8 cellular contexts compared by ENCODE assay signal in genomic region chr6:37242429-37243052, GRCh38. TPM values are rescaled to one million over a fixed set of nuclear protein-coding genes. Genes with fewer than 3 reads are reported as not detected.
DNase-seq lines count a peak whose midpoint lies in the region; ATAC-seq, FAIRE-seq and TF ChIP-seq lines count a peak whose summit lies in the region.
"Had no signal": no experiment of that assay in that cellular context is flagged by ENCODE, and none has a peak within 500 bp of the region (broad histone marks: within the 10 kb centered on the region; RNA-seq: fewer than 3 reads in every experiment).

No MANE protein-coding gene starts in this region.

- TF ChIP-seq CTCF in HEK293 (tag by site-specific recombination; IDR thresholded peaks at IDR 0.05): no peak
- TF ChIP-seq CTCF in left ventricle myocardium inferior (IDR thresholded peaks at IDR 0.05; ENCODE audit: borderline replicate concordance): no peak

- H3K4me3 ChIP-seq in HEK293 (ENCODE audit: low read depth, low read length) (peak overlapping the region; percentile 3), left ventricle myocardium inferior (no peak overlapping the region), stomach smooth muscle (ENCODE audit: low read length in 2 of 2) (no peak overlapping the region), small intestine (ENCODE audit: low read depth in 1 of 2, low read length in 2 of 2) (no peak overlapping the region)

- no peak for FAIRE-seq in small intestine (lab: Jason Lieb, UNC)

- WGBS in small intestine, 3 donors: 81 to 100% (median 96%) methylated on average over 1 of the region's 1 CpG

- DNase-seq in SW480 (ENCODE audit: low spot score): peak; percentile 74
- no peak for DNase-seq in left ventricle myocardium inferior
- DNase-seq in DMS153 treated with DMSO at 0.1 percent for 48 hours (lab: John Stamatoyannopoulos, UW; ENCODE audit: unreplicated experiment): no peak
- no peak for DNase-seq in small intestine

- POLR2A ChIA-PET in HEK293 (lab: Yijun Ruan, JAX): interaction anchor here (1.0 to 2.7 kb wide), 4 partner anchors 10 to 71 kb away, joined by 3 to 20 read pairs (median 6); partner anchors contain the start of genes TBC1D22B and TMEM217

- CTCF ChIA-PET in HEK293 (lab: Yijun Ruan, JAX): interaction anchor here (0.6 to 3.6 kb wide), 8 partner anchors 15 to 220 kb away, joined by 3 to 11 read pairs (median 4); partner anchors contain the start of genes TBC1D22B and TMEM217

- H3K9me3 ChIP-seq in HEK293 (ENCODE audit: control insufficient read depth, insufficient read depth, low read depth, low read length) (no peaks in the 10 kb centered on the region), left ventricle myocardium inferior (replicated peaks) (no peaks in the 10 kb centered on the region), stomach smooth muscle (ENCODE audit: control insufficient read depth in 2 of 2, low read length in 2 of 2) (no peaks in the 10 kb centered on the region), small intestine (ENCODE audit: control insufficient read depth, low read depth) (no peaks in the 10 kb centered on the region)

- intact Hi-C loops in left ventricle myocardium inferior (cut with micrococcal nuclease): no loop called here

- H3K27me3 ChIP-seq in left ventricle myocardium inferior (ENCODE audit: low read depth) (no peaks in the 10 kb centered on the region), stomach smooth muscle (ENCODE audit: control insufficient read depth in 1 of 2, insufficient read depth in 2 of 2, low read length in 2 of 2) (no peaks in the 10 kb centered on the region), small intestine (ENCODE audit: control insufficient read depth in 2 of 2, insufficient read depth in 2 of 2, low read length in 2 of 2) (no peaks in the 10 kb centered on the region)

- H3K9ac ChIP-seq in stomach smooth muscle (ENCODE audit: low read length in 2 of 2): no peak overlapping the region

- H3K4me1 ChIP-seq in HEK293 (ENCODE audit: control insufficient read depth, insufficient read depth, low read length): peaks cover 6% of the 10 kb centered on the region
- peaks cover 68% of the 10 kb centered on the region for H3K4me1 ChIP-seq in left ventricle myocardium inferior
- peaks cover 27% of the 10 kb centered on the region for H3K4me1 ChIP-seq in stomach smooth muscle (ENCODE audit: control insufficient read depth, insufficient read depth, low read length)
- H3K4me1 ChIP-seq in small intestine (ENCODE audit: control insufficient read depth in 2 of 2, insufficient read depth in 1 of 2, low read depth in 1 of 2, low read length in 1 of 2): peaks cover 5 to 12% of the 10 kb centered on the region in 2 donors

- ATAC-seq in GM19397 (IDR thresholded peaks at IDR 0.05; ENCODE audit: unreplicated experiment): no peak

- H3K36me3 ChIP-seq in HEK293 (ENCODE audit: control insufficient read depth in 2 of 2, insufficient read depth in 1 of 2, low read length in 2 of 2) (no peaks in the 10 kb centered on the region), left ventricle myocardium inferior (no peaks in the 10 kb centered on the region), stomach smooth muscle (ENCODE audit: control insufficient read depth in 2 of 2, insufficient read depth in 2 of 2, low read length in 2 of 2) (no peaks in the 10 kb centered on the region), small intestine (ENCODE audit: control insufficient read depth in 2 of 2, insufficient read depth in 2 of 2, low read length in 2 of 2) (no peaks in the 10 kb centered on the region)

- H3K27ac ChIP-seq in HEK293 (ENCODE audit: extremely low read depth, low read depth, low read length) (0 out of 2 replicates have a peak overlapping the region, but pooled peaks have one; percentile 12), left ventricle myocardium inferior (replicated peaks) (peak overlapping the region; percentile 81), stomach smooth muscle (ENCODE audit: low read length) (peak overlapping the region; percentile 62), small intestine (ENCODE audit: low read depth in 1 of 2, low read length in 1 of 2) (peak overlapping the region in 1 of 2 donors; percentile 79)
- H3K27ac ChIP-seq: HL-60 had no signal

TF ChIP-seq in HEK293, 187 proteins besides CTCF, POLR2A, EP300 and RAD21 (continues in another document):
- TF ChIP-seq, protein P1, sequence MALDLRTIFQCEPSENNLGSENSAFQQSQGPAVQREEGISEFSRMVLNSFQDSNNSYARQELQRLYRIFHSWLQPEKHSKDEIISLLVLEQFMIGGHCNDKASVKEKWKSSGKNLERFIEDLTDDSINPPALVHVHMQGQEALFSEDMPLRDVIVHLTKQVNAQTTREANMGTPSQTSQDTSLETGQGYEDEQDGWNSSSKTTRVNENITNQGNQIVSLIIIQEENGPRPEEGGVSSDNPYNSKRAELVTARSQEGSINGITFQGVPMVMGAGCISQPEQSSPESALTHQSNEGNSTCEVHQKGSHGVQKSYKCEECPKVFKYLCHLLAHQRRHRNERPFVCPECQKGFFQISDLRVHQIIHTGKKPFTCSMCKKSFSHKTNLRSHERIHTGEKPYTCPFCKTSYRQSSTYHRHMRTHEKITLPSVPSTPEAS (tag by site-specific recombination; IDR thresholded peaks at IDR 0.05): no peak
- TF ChIP-seq, protein P2, sequence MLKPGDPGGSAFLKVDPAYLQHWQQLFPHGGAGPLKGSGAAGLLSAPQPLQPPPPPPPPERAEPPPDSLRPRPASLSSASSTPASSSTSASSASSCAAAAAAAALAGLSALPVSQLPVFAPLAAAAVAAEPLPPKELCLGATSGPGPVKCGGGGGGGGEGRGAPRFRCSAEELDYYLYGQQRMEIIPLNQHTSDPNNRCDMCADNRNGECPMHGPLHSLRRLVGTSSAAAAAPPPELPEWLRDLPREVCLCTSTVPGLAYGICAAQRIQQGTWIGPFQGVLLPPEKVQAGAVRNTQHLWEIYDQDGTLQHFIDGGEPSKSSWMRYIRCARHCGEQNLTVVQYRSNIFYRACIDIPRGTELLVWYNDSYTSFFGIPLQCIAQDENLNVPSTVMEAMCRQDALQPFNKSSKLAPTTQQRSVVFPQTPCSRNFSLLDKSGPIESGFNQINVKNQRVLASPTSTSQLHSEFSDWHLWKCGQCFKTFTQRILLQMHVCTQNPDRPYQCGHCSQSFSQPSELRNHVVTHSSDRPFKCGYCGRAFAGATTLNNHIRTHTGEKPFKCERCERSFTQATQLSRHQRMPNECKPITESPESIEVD (tag by site-specific recombination; IDR thresholded peaks at IDR 0.05): 0 out of 2 replicates have a peak, but pooled peaks have one; percentile 10
- TF ChIP-seq, protein P3, sequence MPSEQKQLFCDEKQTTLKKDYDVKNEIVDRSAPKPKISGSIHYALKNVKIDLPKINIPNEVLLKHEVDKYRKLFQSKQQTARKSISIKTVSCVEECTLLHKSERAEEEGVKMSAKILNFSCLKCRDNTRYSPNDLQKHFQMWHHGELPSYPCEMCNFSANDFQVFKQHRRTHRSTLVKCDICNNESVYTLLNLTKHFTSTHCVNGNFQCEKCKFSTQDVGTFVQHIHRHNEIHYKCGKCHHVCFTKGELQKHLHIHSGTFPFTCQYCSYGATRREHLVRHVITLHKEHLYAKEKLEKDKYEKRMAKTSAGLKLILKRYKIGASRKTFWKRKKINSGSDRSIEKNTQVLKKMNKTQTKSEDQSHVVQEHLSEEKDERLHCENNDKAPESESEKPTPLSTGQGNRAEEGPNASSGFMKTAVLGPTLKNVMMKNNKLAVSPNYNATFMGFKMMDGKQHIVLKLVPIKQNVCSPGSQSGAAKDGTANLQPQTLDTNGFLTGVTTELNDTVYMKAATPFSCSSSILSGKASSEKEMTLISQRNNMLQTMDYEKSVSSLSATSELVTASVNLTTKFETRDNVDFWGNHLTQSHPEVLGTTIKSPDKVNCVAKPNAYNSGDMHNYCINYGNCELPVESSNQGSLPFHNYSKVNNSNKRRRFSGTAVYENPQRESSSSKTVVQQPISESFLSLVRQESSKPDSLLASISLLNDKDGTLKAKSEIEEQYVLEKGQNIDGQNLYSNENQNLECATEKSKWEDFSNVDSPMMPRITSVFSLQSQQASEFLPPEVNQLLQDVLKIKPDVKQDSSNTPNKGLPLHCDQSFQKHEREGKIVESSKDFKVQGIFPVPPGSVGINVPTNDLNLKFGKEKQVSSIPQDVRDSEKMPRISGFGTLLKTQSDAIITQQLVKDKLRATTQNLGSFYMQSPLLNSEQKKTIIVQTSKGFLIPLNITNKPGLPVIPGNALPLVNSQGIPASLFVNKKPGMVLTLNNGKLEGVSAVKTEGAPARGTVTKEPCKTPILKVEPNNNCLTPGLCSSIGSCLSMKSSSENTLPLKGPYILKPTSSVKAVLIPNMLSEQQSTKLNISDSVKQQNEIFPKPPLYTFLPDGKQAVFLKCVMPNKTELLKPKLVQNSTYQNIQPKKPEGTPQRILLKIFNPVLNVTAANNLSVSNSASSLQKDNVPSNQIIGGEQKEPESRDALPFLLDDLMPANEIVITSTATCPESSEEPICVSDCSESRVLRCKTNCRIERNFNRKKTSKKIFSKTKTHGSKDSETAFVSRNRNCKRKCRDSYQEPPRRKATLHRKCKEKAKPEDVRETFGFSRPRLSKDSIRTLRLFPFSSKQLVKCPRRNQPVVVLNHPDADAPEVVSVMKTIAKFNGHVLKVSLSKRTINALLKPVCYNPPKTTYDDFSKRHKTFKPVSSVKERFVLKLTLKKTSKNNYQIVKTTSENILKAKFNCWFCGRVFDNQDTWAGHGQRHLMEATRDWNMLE (tag by site-specific recombination; conservative IDR thresholded peaks at IDR 0.05; ENCODE audit: low read depth): peak; percentile 44; the same call in 1 of the 2 replicates
- no peak for TF ChIP-seq SALL2 (tag by site-specific recombination; IDR thresholded peaks at IDR 0.05; ENCODE audit: borderline replicate concordance)
- no peak for TF ChIP-seq ZNF624 (tag by site-specific recombination; IDR thresholded peaks at IDR 0.05)
- TF ChIP-seq ZNF184 (tag by site-specific recombination; IDR thresholded peaks at IDR 0.05): 0 out of 2 replicates have a peak, but pooled peaks have one; percentile 21
- no peak for TF ChIP-seq ZNF426 (tag by site-specific recombination; IDR thresholded peaks at IDR 0.05)
- TF ChIP-seq ZNF24 (tag by site-specific recombination; IDR thresholded peaks at IDR 0.05): 0 out of 2 replicates have a peak, but pooled peaks have one; percentile 50
- TF ChIP-seq ZNF423 (tag by site-specific recombination; IDR thresholded peaks at IDR 0.05): no peak

RNA-seq across cellular contexts. Expression of gene TBC1D22B, which starts 15.0 kb away (rescaled TPM):
- 6.1 TPM for total RNA-seq in left ventricle myocardium inferior
- 10 to 100 TPM in 2 of 3 donors, 1 to 10 TPM in 1; 6.9 to 11.2 (median 10.3) TPM for polyA plus RNA-seq in small intestine

RNA-seq across cellular contexts. Expression of gene TMEM217, which starts 15.4 kb away (rescaled TPM):
- 0.80 TPM for total RNA-seq in left ventricle myocardium inferior
- polyA plus RNA-seq in small intestine: 1 to 10 TPM in 1 of 3 donors, under 1 TPM in 2; 0.78 to 1.6 (median 0.89) TPM
